In genomic region chr4:153970169-153970568, GRCh38 we compare ENCODE assay signal across 29 cellular contexts.
"Had no signal": no experiment of that assay in that cellular context is flagged by ENCODE, and none has a peak within 500 bp of the region (broad histone marks: within the 10 kb centered on the region; RNA-seq: fewer than 3 reads in every experiment).

No MANE protein-coding gene starts in this region.

- H3K27me3 ChIP-seq: pancreas, right atrium auricular region, stomach, suprapubic skin, testis, tibial artery, transverse colon, upper lobe of right lung, uterus had no signal

- H3K4me1 ChIP-seq: pancreas, prostate gland, right atrium auricular region, stomach, suprapubic skin, testis, tibial artery, transverse colon, upper lobe of right lung, uterus had no signal

- H3K9me3 ChIP-seq: neutrophil, pancreas, prostate gland, suprapubic skin, testis, uterus had no signal

- H3K4me1 Mint-ChIP-seq: naive B cell; nephron progenitor cell; stimulated activated effector memory CD8-positive, alpha-beta T cell treated with anti-CD3 and anti-CD28 coated beads, Interleukin-12 subunit alpha, Interleukin-12 subunit beta, amount 100 ng/mL, for 72 hours; stimulated activated naive B cell treated with anti-CD40 and anti-IgM and Interleukin-4, amounts not matched to agents 10 μg/mL and 1 μg/mL and 100 μg/mL, for 72 hours had no signal

- FAIRE-seq: pancreas had no signal

- DNase-seq: naive B cell; naive thymus-derived CD8-positive, alpha-beta T cell; nephron progenitor cell; nucleus accumbens; pancreas; retina; stimulated activated CD4-positive, alpha-beta T cell treated with anti-CD3 and anti-CD28 coated beads, Interleukin-15, amount 100 ng/mL, for 24 hours; stimulated activated CD4-positive, alpha-beta T cell treated with anti-CD3 and anti-CD28 coated beads, Interleukin-2, amount 100 ng/mL, for 24 hours; stimulated activated CD4-positive, alpha-beta T cell treated with anti-CD3 and anti-CD28 coated beads, Interleukin-2, amount 100 ng/mL, for 48 hours; stimulated activated CD4-positive, alpha-beta T cell treated with anti-CD3 and anti-CD28 coated beads, Interleukin-4, amount 100 ng/mL, for 24 hours; stimulated activated naive B cell treated with anti-CD40 and anti-IgM and Interleukin-4, amounts not matched to agents 10 μg/mL and 1 μg/mL and 100 μg/mL, for 72 hours; stimulated activated naive CD4-positive, alpha-beta T cell treated with Interleukin-2 at 50 U/mL for 16 hours; stomach; substantia nigra; testis; tibial artery; transverse colon; upper lobe of right lung; uterus had no signal

- H3K9me3 Mint-ChIP-seq: natural killer cell treated with Interleukin-12 subunit alpha and Interleukin-12 subunit beta and Interleukin-15 and Interleukin-18, amount 100 ng/mL, for 72 hours had no signal

- H3K4me3 ChIP-seq: pancreas, prostate gland, right atrium auricular region, skin epidermis, stomach, suprapubic skin, testis, tibial artery, transverse colon, upper lobe of right lung, uterus had no signal

- H3K36me3 ChIP-seq: neutrophil, pancreas, prostate gland, right atrium auricular region, stomach, suprapubic skin, tibial artery, transverse colon, upper lobe of right lung, uterus had no signal

- H3K27me3 Mint-ChIP-seq: naive B cell; naive thymus-derived CD8-positive, alpha-beta T cell; natural killer cell treated with Interleukin-12 subunit alpha and Interleukin-12 subunit beta and Interleukin-15 and Interleukin-18, amount 100 ng/mL, for 72 hours; type B pancreatic cell had no signal

- H3K4me3 Mint-ChIP-seq: naive B cell; naive thymus-derived CD8-positive, alpha-beta T cell; natural killer cell treated with Interleukin-12 subunit alpha and Interleukin-12 subunit beta and Interleukin-15 and Interleukin-18, amount 100 ng/mL, for 72 hours; nephron progenitor cell; neural crest cell; stimulated activated effector memory CD8-positive, alpha-beta T cell treated with anti-CD3 and anti-CD28 coated beads, Interleukin-12 subunit alpha, Interleukin-12 subunit beta, amount 100 ng/mL, for 72 hours; stimulated activated naive B cell treated with anti-CD40 and anti-IgM and Interleukin-4, amounts not matched to agents 10 μg/mL and 1 μg/mL and 100 μg/mL, for 72 hours; stimulated activated naive CD8-positive, alpha-beta T cell treated with anti-CD3 and anti-CD28 coated beads, Interleukin-15, Interleukin-2, amounts not matched to agents 100 ng/mL and 50 ng/mL, for 24 hours; type B pancreatic cell had no signal

- H3K27ac Mint-ChIP-seq: naive B cell; naive thymus-derived CD8-positive, alpha-beta T cell; natural killer cell treated with Interleukin-12 subunit alpha and Interleukin-12 subunit beta and Interleukin-15 and Interleukin-18, amount 100 ng/mL, for 72 hours; nephron progenitor cell; stimulated activated effector memory CD8-positive, alpha-beta T cell treated with anti-CD3 and anti-CD28 coated beads, Interleukin-12 subunit alpha, Interleukin-12 subunit beta, amount 100 ng/mL, for 72 hours; stimulated activated naive B cell treated with anti-CD40 and anti-IgM and Interleukin-4, amounts not matched to agents 10 μg/mL and 1 μg/mL and 100 μg/mL, for 72 hours; stimulated activated naive CD8-positive, alpha-beta T cell treated with anti-CD3 and anti-CD28 coated beads, Interleukin-15, Interleukin-2, amounts not matched to agents 100 ng/mL and 50 ng/mL, for 24 hours; type B pancreatic cell had no signal

- H3K36me3 Mint-ChIP-seq: stimulated activated effector memory CD8-positive, alpha-beta T cell treated with anti-CD3 and anti-CD28 coated beads, Interleukin-12 subunit alpha, Interleukin-12 subunit beta, amount 100 ng/mL, for 72 hours; stimulated activated naive B cell treated with anti-CD40 and anti-IgM and Interleukin-4, amounts not matched to agents 10 μg/mL and 1 μg/mL and 100 μg/mL, for 72 hours had no signal

- H3K27ac ChIP-seq: neutrophil, pancreas, prostate gland, right atrium auricular region, stomach, suprapubic skin, testis, tibial artery, transverse colon, upper lobe of right lung, uterus had no signal

- ATAC-seq: naive thymus-derived CD8-positive, alpha-beta T cell; natural killer cell treated with Interleukin-12 subunit alpha and Interleukin-12 subunit beta and Interleukin-15 and Interleukin-18, amount 100 ng/mL, for 72 hours; pancreas; stimulated activated effector memory CD8-positive, alpha-beta T cell treated with anti-CD3 and anti-CD28 coated beads, Interleukin-12 subunit alpha, Interleukin-12 subunit beta, amount 100 ng/mL, for 72 hours; stimulated activated naive B cell treated with anti-CD40 and anti-IgM and Interleukin-4, amounts not matched to agents 10 μg/mL and 1 μg/mL and 100 μg/mL, for 72 hours; upper lobe of right lung had no signal
